24 cellular contexts compared by ENCODE assay signal in the genomic region with DNA sequence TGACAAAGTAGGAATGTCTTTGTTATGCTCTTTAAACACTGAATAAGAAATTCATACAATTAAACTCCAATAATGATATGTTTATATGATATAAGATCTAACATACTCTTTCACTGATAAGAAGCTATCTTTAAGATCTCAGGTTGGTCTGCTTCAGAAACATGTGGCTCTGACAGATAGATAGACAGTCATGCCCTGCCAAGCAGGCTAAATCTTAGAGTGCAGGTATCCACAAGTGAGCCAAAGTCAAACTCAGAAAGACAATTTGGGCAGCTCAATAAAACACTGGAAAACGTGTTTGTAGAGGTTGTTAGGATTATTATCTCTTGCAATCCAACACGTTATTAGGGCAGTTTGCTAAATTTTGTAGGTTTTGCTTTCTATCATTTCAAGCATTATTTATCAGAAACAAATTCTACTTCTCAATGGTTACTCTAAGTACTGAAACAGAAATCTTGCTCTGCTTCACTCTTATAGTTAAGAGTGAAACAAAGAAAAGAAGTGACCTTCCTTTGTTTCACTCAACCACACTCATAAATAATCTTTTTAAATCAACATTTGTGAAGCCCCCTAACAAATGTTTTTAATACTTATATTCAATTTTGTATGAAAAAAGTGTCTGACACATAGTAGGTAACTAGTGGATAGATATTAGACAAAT.
DNase-seq lines count a peak whose midpoint lies in the region; ATAC-seq, FAIRE-seq and TF ChIP-seq lines count a peak whose summit lies in the region.
"Had no signal": no experiment of that assay in that cellular context is flagged by ENCODE, and none has a peak within 500 bp of the region (broad histone marks: within the 10 kb centered on the region; RNA-seq: fewer than 3 reads in every experiment).

No MANE protein-coding gene starts in this region.

- no peak overlapping the region for H3K27ac ChIP-seq in gastrocnemius medialis
- H3K27ac ChIP-seq: 22Rv1; BLaER1 treated with 17β-estradiol and CSF1 and Interleukin-3, amounts not matched to agents 10 nM and 100 nM had no signal

- H3K27me3 ChIP-seq in gastrocnemius medialis = no peaks in the 10 kb centered on the region
- H3K27me3 ChIP-seq: BLaER1 treated with 17β-estradiol and CSF1 and Interleukin-3, amounts not matched to agents 10 nM and 100 nM had no signal

- ATAC-seq in GM19023 (IDR thresholded peaks at IDR 0.05; ENCODE audit: unreplicated experiment) = peak; percentile 51
- ATAC-seq in HG02623 (IDR thresholded peaks at IDR 0.05; ENCODE audit: unreplicated experiment) = peak; percentile 56
- peak; percentile 67 for ATAC-seq in HG03432 (IDR thresholded peaks at IDR 0.05; ENCODE audit: unreplicated experiment)
- no peak for ATAC-seq in gastrocnemius medialis
- no peak for ATAC-seq in HG03571 (IDR thresholded peaks at IDR 0.05; ENCODE audit: unreplicated experiment)
- ATAC-seq: Panc1, SK-N-SH treated with all-trans-retinoic acid at 6 μM for 48 hours, T-cell had no signal

- in situ Hi-C loops in gastrocnemius medialis (cut with MboI; ENCODE audit: low sequenced_read_pairs in 4 of 4) = no loop called here

- no peaks in the 10 kb centered on the region for H3K9me3 ChIP-seq in gastrocnemius medialis
- H3K9me3 ChIP-seq: BLaER1 treated with 17β-estradiol and CSF1 and Interleukin-3, amounts not matched to agents 10 nM and 100 nM; Caco-2 had no signal

- TF ChIP-seq POLR2A in gastrocnemius medialis (IDR thresholded peaks at IDR 0.05) = no peak

- no peak for TF ChIP-seq CTCF in D721Med (IDR thresholded peaks at IDR 0.05; ENCODE audit: insufficient read depth, missing control alignments)
- TF ChIP-seq CTCF in gastrocnemius medialis (IDR thresholded peaks at IDR 0.05 in 4 of 5, conservative IDR thresholded peaks at IDR 0.05 in 1 of 5) = no peak

- no peaks in the 10 kb centered on the region for H3K36me3 ChIP-seq in gastrocnemius medialis
- H3K36me3 ChIP-seq: BLaER1 treated with 17β-estradiol and CSF1 and Interleukin-3, amounts not matched to agents 10 nM and 100 nM had no signal

- FAIRE-seq in D721Med (lab: Jason Lieb, UNC) = peak; percentile 29
- FAIRE-seq: GM12892, H54 had no signal

- H3K4me1 ChIP-seq in gastrocnemius medialis = no peaks in the 10 kb centered on the region
- H3K4me1 ChIP-seq: Caco-2 had no signal

- DNase-seq in D721Med (ENCODE audit: insufficient read length, low spot score) (no peak), gastrocnemius medialis (no peak)
- DNase-seq in activated effector memory CD4-positive, alpha-beta T cell treated with anti-CD3 and anti-CD28 coated beads, Interleukin-2, amount 50 U/mL, for 16 hours = no peak
- DNase-seq in activated CD8-positive, alpha-beta memory T cell treated with anti-CD3 and anti-CD28 coated beads for 24 hours = no peak
- DNase-seq: ACHN; Caco-2; CD4-positive, alpha-beta memory T cell; NCI-H1105; NCI-H146; NCI-H2029; NCI-H226; NCI-H510A treated with DMSO at 0.1 percent for 48 hours; NCI-H748 treated with DMSO at 0.1 percent for 48 hours; T-cell had no signal

- intact Hi-C loops in gastrocnemius medialis (cut with DNase I; ENCODE audit: low total_unique reads) = no loop called here

- no peak overlapping the region for H3K4me3 ChIP-seq in gastrocnemius medialis
- H3K4me3 ChIP-seq: BLaER1 treated with 17β-estradiol and CSF1 and Interleukin-3, amounts not matched to agents 10 nM and 100 nM had no signal

Comparison
In these comparisons a context has a peak if more than half of its experiments do, and no peak if none do; other contexts are left out.
1. ATAC-seq: peak in GM19023 (single experiment), HG02623 (single experiment) and HG03432 (single experiment); none in gastrocnemius medialis (0 of 2) and HG03571 (single experiment).